In the genomic region with DNA sequence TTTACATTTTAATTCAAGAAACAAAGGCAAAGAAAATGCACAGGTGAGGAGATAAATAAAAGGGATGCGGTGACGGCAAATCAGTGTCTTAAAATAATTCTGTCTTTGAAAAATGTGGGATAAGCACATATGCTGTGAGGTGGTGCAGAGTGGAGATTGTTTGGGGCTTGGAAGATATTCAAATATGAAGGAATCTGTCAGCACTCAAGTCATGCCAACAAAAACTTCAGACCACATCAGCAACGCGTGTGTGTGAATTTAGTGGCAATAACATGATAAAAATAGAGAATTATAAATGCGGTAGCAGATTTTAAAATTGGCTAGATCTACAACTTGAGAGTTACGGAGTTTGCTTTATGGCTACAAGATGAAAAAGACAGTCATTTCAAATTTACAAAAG, we compare ENCODE assay signal across 23 cellular contexts.
DNase-seq lines count a peak whose midpoint lies in the region; ATAC-seq and TF ChIP-seq lines count a peak whose summit lies in the region.
"Had no signal": no experiment of that assay in that cellular context is flagged by ENCODE, and none has a peak within 500 bp of the region (broad histone marks: within the 10 kb centered on the region; RNA-seq: fewer than 3 reads in every experiment).

No MANE protein-coding gene starts in this region.

- TF ChIP-seq CTCF in astrocyte of the cerebellum (IDR thresholded peaks at IDR 0.05; ENCODE audit: low read depth, low read length, missing control alignments) (no peak), fibroblast of pulmonary artery (IDR thresholded peaks at IDR 0.05; ENCODE audit: low read length, missing control alignments) (no peak)

- CTCF ChIA-PET in CD4-positive, alpha-beta memory T cell (lab: Charles Lee; ENCODE audit: partially characterized antibody), result no interaction called here

- no peaks in the 10 kb centered on the region for H3K9me3 ChIP-seq in CD4-positive, alpha-beta memory T cell (ENCODE audit: control insufficient read depth in 1 of 2, low read length in 2 of 2)
- H3K9me3 ChIP-seq: A549; BLaER1 treated with 17β-estradiol and CSF1 and Interleukin-3, amounts not matched to agents 10 nM and 100 nM had no signal

- in situ Hi-C loops in astrocyte of the cerebellum (cut with HindIII; ENCODE audit: low sequenced_read_pairs), result no loop called here

- no peaks in the 10 kb centered on the region for H3K36me3 Mint-ChIP-seq in CD4-positive, alpha-beta memory T cell

- no peak overlapping the region for H3K27ac ChIP-seq in CD4-positive, alpha-beta memory T cell (ENCODE audit: low read depth, low read length)
- H3K27ac ChIP-seq: 22Rv1; A549; BLaER1 treated with 17β-estradiol and CSF1 and Interleukin-3, amounts not matched to agents 10 nM and 100 nM; C4-2B had no signal

- H3K9me3 Mint-ChIP-seq in CD4-positive, alpha-beta memory T cell, result peaks cover 0 to 24% (median 6%) of the 10 kb centered on the region in 8 donors
- H3K9me3 Mint-ChIP-seq: CD4-positive, alpha-beta T cell had no signal

- H3K4me1 Mint-ChIP-seq in CD4-positive, alpha-beta memory T cell, result no peaks in the 10 kb centered on the region
- H3K4me1 Mint-ChIP-seq: B cell; CD8-positive, alpha-beta memory T cell had no signal

- no peak overlapping the region for H3K4me3 ChIP-seq in astrocyte of the cerebellum (ENCODE audit: low read depth, low read length)
- no peak overlapping the region for H3K4me3 ChIP-seq in fibroblast of pulmonary artery (replicated peaks; ENCODE audit: low read depth, low read length)
- no peak overlapping the region for H3K4me3 ChIP-seq in CD4-positive, alpha-beta memory T cell (ENCODE audit: low read length in 2 of 2)
- H3K4me3 ChIP-seq: A549; BLaER1 treated with 17β-estradiol and CSF1 and Interleukin-3, amounts not matched to agents 10 nM and 100 nM; GM12878 had no signal

- intact Hi-C loops in CD4-positive, alpha-beta memory T cell (cut with micrococcal nuclease), result no loop called here

- H3K4me3 Mint-ChIP-seq in CD4-positive, alpha-beta memory T cell, result no peak overlapping the region
- H3K4me3 Mint-ChIP-seq: B cell; CD4-positive, alpha-beta T cell; CD8-positive, alpha-beta memory T cell had no signal

- DNase-seq in NCI-H226 (peak; percentile 5), astrocyte of the cerebellum (ENCODE audit: low read depth) (peak; percentile 29), fibroblast of pulmonary artery (ENCODE audit: low read depth) (peak; percentile 1), MV-4-11 (lab: John Stamatoyannopoulos, UW) (no peak)
- DNase-seq in CD4-positive, alpha-beta memory T cell, result no peak
- DNase-seq: AML-193; CD4-positive, alpha-beta T cell; CD8-positive, alpha-beta memory T cell; COR-L47; DMS 273 treated with DMSO at 0.1 percent for 48 hours; DMS153; DMS53; DMS79; DND-41; EL; GDM1 had no signal

- H3K27me3 Mint-ChIP-seq in CD4-positive, alpha-beta memory T cell, result no peaks in the 10 kb centered on the region
- H3K27me3 Mint-ChIP-seq: B cell; CD4-positive, alpha-beta T cell; CD8-positive, alpha-beta memory T cell had no signal

- H3K27me3 ChIP-seq in CD4-positive, alpha-beta memory T cell (ENCODE audit: insufficient read depth, low read length), result no peaks in the 10 kb centered on the region
- H3K27me3 ChIP-seq: BLaER1 treated with 17β-estradiol and CSF1 and Interleukin-3, amounts not matched to agents 10 nM and 100 nM had no signal

- POLR2A ChIA-PET in CD4-positive, alpha-beta memory T cell (lab: Charles Lee; ENCODE audit: partially characterized antibody), result no interaction called here

- H3K27ac Mint-ChIP-seq in CD4-positive, alpha-beta memory T cell, result no peak overlapping the region
- H3K27ac Mint-ChIP-seq: B cell; CD4-positive, alpha-beta T cell; CD8-positive, alpha-beta memory T cell had no signal

- H3K36me3 ChIP-seq in CD4-positive, alpha-beta memory T cell (ENCODE audit: insufficient read depth, low read length), result no peaks in the 10 kb centered on the region
- H3K36me3 ChIP-seq: BLaER1 treated with 17β-estradiol and CSF1 and Interleukin-3, amounts not matched to agents 10 nM and 100 nM had no signal

- ATAC-seq in GM19397 (IDR thresholded peaks at IDR 0.05; ENCODE audit: unreplicated experiment), result no peak
- ATAC-seq: A549, GM12878 had no signal

- no peaks in the 10 kb centered on the region for H3K4me1 ChIP-seq in CD4-positive, alpha-beta memory T cell (ENCODE audit: insufficient read depth, low read length)
- H3K4me1 ChIP-seq: A549; BLaER1 treated with 17β-estradiol and CSF1 and Interleukin-3, amounts not matched to agents 10 nM and 100 nM had no signal

Comparison
In these comparisons a context has a peak if more than half of its experiments do, and no peak if none do; other contexts are left out.
1. DNase-seq: peak in NCI-H226 (single experiment), astrocyte of the cerebellum (single experiment) and fibroblast of pulmonary artery (single experiment); none in CD4-positive, alpha-beta memory T cell (0 of 5) and MV-4-11 (single experiment).